In the genomic region with DNA sequence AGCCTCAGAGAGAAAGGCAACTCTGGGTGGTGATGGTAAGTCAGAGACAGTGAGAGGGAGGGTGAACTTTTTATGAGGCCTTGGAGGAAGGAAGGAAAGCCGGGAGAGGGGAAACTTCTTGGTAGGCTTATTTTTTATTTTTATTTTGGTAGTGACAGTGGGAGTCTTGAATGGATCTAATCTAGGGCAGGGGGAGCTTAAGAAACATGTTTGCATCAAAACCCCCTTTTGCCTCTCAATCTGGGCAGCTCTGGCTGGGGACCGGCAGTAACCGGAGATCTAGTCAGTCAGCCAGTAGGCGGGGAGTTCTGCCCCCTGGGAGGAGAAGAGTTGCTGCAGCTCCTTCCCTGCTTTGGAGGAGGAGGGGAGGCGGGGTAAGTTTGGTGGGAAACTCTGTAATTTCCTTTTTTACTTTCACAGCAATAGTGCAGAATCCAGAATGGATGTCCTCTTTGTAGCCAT, we compare ENCODE assay signal across 9 cellular contexts.
DNase-seq lines count a peak whose midpoint lies in the region; ATAC-seq and FAIRE-seq lines count a peak whose summit lies in the region.
"Had no signal": no experiment of that assay in that cellular context is flagged by ENCODE, and none has a peak within 500 bp of the region (broad histone marks: within the 10 kb centered on the region; RNA-seq: fewer than 3 reads in every experiment).

Gene C1orf54 (plus strand): TSS at position 412 of the 462 bp plus-strand sequence. CDS start 28 bp downstream, at position 440.

- H3K4me1 ChIP-seq in HUES6 (ENCODE audit: control insufficient read depth, insufficient read depth, low read length): peaks cover 22% of the 10 kb centered on the region
- peaks cover 19% of the 10 kb centered on the region for H3K4me1 ChIP-seq in iPS-18a (ENCODE audit: control insufficient read depth, low read depth, low read length)

- peak within 1 kb of the TSS; percentile 50 for H3K4me3 ChIP-seq in HUES6 (ENCODE audit: low read depth, low read length)
- peak within 1 kb of the TSS; percentile 39 for H3K4me3 ChIP-seq in iPS-18a (ENCODE audit: low read length)

- H3K9me3 ChIP-seq in HUES6 (ENCODE audit: control insufficient read depth, insufficient read depth, low read depth, low read length) (no peaks in the 10 kb centered on the region), iPS-18a (ENCODE audit: control insufficient read depth, low read depth, low read length) (no peaks in the 10 kb centered on the region)

- DNase-seq in astrocyte of the hippocampus (ENCODE audit: low read depth, low spot score): peak; percentile 72
- peak in 32 of 49 donors; percentile 3 to 62 (median 38) for DNase-seq in substantia nigra (lab: John Stamatoyannopoulos, UW)
- no peak for DNase-seq in RCC 7860 (ENCODE audit: low spot score)
- DNase-seq in NCI-H524 (lab: John Stamatoyannopoulos, UW): no peak

- FAIRE-seq in RCC 7860 (lab: Jason Lieb, UNC): no peak

- no peaks in the 10 kb centered on the region for H3K27me3 ChIP-seq in HUES6 (ENCODE audit: control insufficient read depth, insufficient read depth, low read length)
- no peaks in the 10 kb centered on the region for H3K27me3 ChIP-seq in iPS-18a (ENCODE audit: control insufficient read depth, insufficient read depth, low read length)

- ATAC-seq in HG02852 (IDR thresholded peaks at IDR 0.05; ENCODE audit: unreplicated experiment): no peak
- no peak for ATAC-seq in GM21737 (IDR thresholded peaks at IDR 0.05; ENCODE audit: unreplicated experiment)
- ATAC-seq: activated naive CD4-positive, alpha-beta T cell treated with anti-CD3 and anti-CD28 coated beads, Interleukin-2, amount 50 U/mL, for 72 hours had no signal

- H3K9ac ChIP-seq in HUES6 (ENCODE audit: low read length) (peak within 1 kb of the TSS; percentile 5), iPS-18a (ENCODE audit: low read length) (peak within 1 kb of the TSS; percentile 5)

- H3K27ac ChIP-seq in HUES6 (ENCODE audit: low read depth, low read length): no peak within 1 kb of the TSS
- H3K27ac ChIP-seq in iPS-18a (ENCODE audit: low read length): no peak within 1 kb of the TSS
- no peak within 1 kb of the TSS for H3K27ac ChIP-seq in substantia nigra (ENCODE audit: low read depth, low read length, poor library complexity, severe bottlenecking)

- H3K36me3 ChIP-seq in HUES6 (ENCODE audit: control insufficient read depth, insufficient read depth, low read length): peaks cover 1% of the 10 kb centered on the region; the same call in 1 of the 2 replicates
- no peaks in the 10 kb centered on the region for H3K36me3 ChIP-seq in iPS-18a (ENCODE audit: control insufficient read depth, low read depth, low read length)

Comparison
In these comparisons a context has a peak if more than half of its experiments do, and no peak if none do; other contexts are left out.
1. DNase-seq: peak in astrocyte of the hippocampus (single experiment) and substantia nigra (32 of 49); none in RCC 7860 (single experiment) and NCI-H524 (0 of 2).